26 cellular contexts compared by ENCODE assay signal in genomic region chr2:216987176-216987809, GRCh38.
DNase-seq lines count a peak whose midpoint lies in the region; ATAC-seq and TF ChIP-seq lines count a peak whose summit lies in the region.
"Had no signal": no experiment of that assay in that cellular context is flagged by ENCODE, and none has a peak within 500 bp of the region (broad histone marks: within the 10 kb centered on the region; RNA-seq: fewer than 3 reads in every experiment).

No MANE protein-coding gene starts in this region.

- TF ChIP-seq POLR2A in gastroesophageal sphincter (IDR thresholded peaks at IDR 0.05) (no peak), uterus (IDR thresholded peaks at IDR 0.05) (no peak)

- H3K27ac ChIP-seq in gastroesophageal sphincter (peak overlapping the region in 3 of 4 donors; percentile 1 to 46 (median 7)), uterus (peak overlapping the region; percentile 28 to 42)
- H3K27ac ChIP-seq: BLaER1, coronary artery, ovary, right lobe of liver, SK-N-MC had no signal

- intact Hi-C loops in uterus (cut with DNase I; ENCODE audit: low total_unique reads) = no loop called here

- H3K4me3 ChIP-seq in gastroesophageal sphincter = no peak overlapping the region
- no peak overlapping the region for H3K4me3 ChIP-seq in uterus
- H3K4me3 ChIP-seq: BLaER1, coronary artery, ovary, right lobe of liver, SK-N-MC had no signal

- peaks cover 5% of the 10 kb centered on the region for H3K36me3 Mint-ChIP-seq in neural crest cell (ENCODE audit: low read depth)
- H3K36me3 Mint-ChIP-seq: activated CD8-positive, alpha-beta memory T cell treated with anti-CD3 and anti-CD28 coated beads, Interleukin-2, amount 10 ng/mL, durations not matched to agents 7 days and 5 days; natural killer cell had no signal

- H3K4me1 Mint-ChIP-seq in neural crest cell = peaks cover 26% of the 10 kb centered on the region
- H3K4me1 Mint-ChIP-seq: activated CD8-positive, alpha-beta memory T cell treated with anti-CD3 and anti-CD28 coated beads, Interleukin-2, amount 10 ng/mL, durations not matched to agents 7 days and 5 days; natural killer cell; T-helper 17 cell had no signal

- H3K36me3 ChIP-seq in gastroesophageal sphincter (no peaks in the 10 kb centered on the region), uterus (no peaks in the 10 kb centered on the region)
- H3K36me3 ChIP-seq: BLaER1, ovary, right lobe of liver had no signal

- no peak overlapping the region for H3K4me3 Mint-ChIP-seq in neural crest cell
- H3K4me3 Mint-ChIP-seq: activated CD8-positive, alpha-beta memory T cell treated with anti-CD3 and anti-CD28 coated beads, Interleukin-2, amount 10 ng/mL, durations not matched to agents 7 days and 5 days; activated naive CD4-positive, alpha-beta T cell treated with anti-CD3 and anti-CD28 coated beads for 36 hours; natural killer cell; stimulated activated naive CD8-positive, alpha-beta T cell treated with anti-CD3 and anti-CD28 coated beads, Interleukin-15, Interleukin-2, amounts not matched to agents 100 ng/mL and 50 ng/mL, for 24 hours; T-helper 17 cell had no signal

- DNase-seq in NCI-H748 (lab: John Stamatoyannopoulos, UW; ENCODE audit: unreplicated experiment) (peak; percentile 41), NCI-H748 treated with DMSO at 0.1 percent for 48 hours (lab: John Stamatoyannopoulos, UW) (no peak), neural crest cell (ENCODE audit: low read depth, low spot score) (no peak), uterus (peak; percentile 66 to 68), middle frontal gyrus (ENCODE audit: extremely low spot score, low spot score) (no peak), NCI-H1092 treated with DMSO at 0.1 percent for 48 hours (lab: John Stamatoyannopoulos, UW) (no peak)
- DNase-seq: activated CD4-positive, alpha-beta T cell treated with anti-CD3 and anti-CD28 coated beads, Interleukin-2, amount 50 U/mL, for 1 hour; activated CD8-positive, alpha-beta memory T cell treated with anti-CD3 and anti-CD28 coated beads, Interleukin-2, amount 10 ng/mL, durations not matched to agents 7 days and 5 days; activated naive CD4-positive, alpha-beta T cell treated with anti-CD3 and anti-CD28 coated beads for 36 hours; DND-41; GOT3; head of caudate nucleus; natural killer cell; NCI-H1105 treated with DMSO at 0.1 percent for 48 hours; NCI-H2029 treated with DMSO at 0.1 percent for 48 hours; NCI-H524; ovary; right lobe of liver; T-helper 17 cell had no signal

- TF ChIP-seq CTCF in gastroesophageal sphincter (IDR thresholded peaks at IDR 0.05) = no peak
- no peak for TF ChIP-seq CTCF in neural crest cell (conservative IDR thresholded peaks at IDR 0.05)
- no peak for TF ChIP-seq CTCF in uterus (IDR thresholded peaks at IDR 0.05)

- ATAC-seq in gastroesophageal sphincter = peak; percentile 80
- ATAC-seq in HG02884 (IDR thresholded peaks at IDR 0.05; ENCODE audit: unreplicated experiment) = no peak
- ATAC-seq: activated CD8-positive, alpha-beta memory T cell treated with anti-CD3 and anti-CD28 coated beads, Interleukin-2, amount 10 ng/mL, durations not matched to agents 7 days and 5 days; left lobe of liver; natural killer cell; right lobe of liver; T-helper 17 cell had no signal

- no peaks in the 10 kb centered on the region for H3K27me3 ChIP-seq in gastroesophageal sphincter
- H3K27me3 ChIP-seq in uterus = no peaks in the 10 kb centered on the region
- H3K27me3 ChIP-seq: BLaER1, ovary, right lobe of liver had no signal

- H3K4me1 ChIP-seq in gastroesophageal sphincter = peaks cover 0 to 15% (median 3%) of the 10 kb centered on the region in 3 donors
- peaks cover 0 to 9% of the 10 kb centered on the region in 2 donors for H3K4me1 ChIP-seq in uterus

- TF ChIP-seq EP300 in gastroesophageal sphincter (IDR thresholded peaks at IDR 0.05) = no peak

- peaks cover 11% of the 10 kb centered on the region for H3K9me3 Mint-ChIP-seq in neural crest cell
- H3K9me3 Mint-ChIP-seq: activated naive CD4-positive, alpha-beta T cell treated with anti-CD3 and anti-CD28 coated beads for 36 hours; natural killer cell; stimulated activated naive CD8-positive, alpha-beta T cell treated with anti-CD3 and anti-CD28 coated beads, Interleukin-15, Interleukin-2, amounts not matched to agents 100 ng/mL and 50 ng/mL, for 24 hours had no signal

- H3K27ac Mint-ChIP-seq in neural crest cell (ENCODE audit: unreplicated experiment) = peak overlapping the region; percentile 46
- H3K27ac Mint-ChIP-seq: activated CD8-positive, alpha-beta memory T cell treated with anti-CD3 and anti-CD28 coated beads, Interleukin-2, amount 10 ng/mL, durations not matched to agents 7 days and 5 days; activated naive CD4-positive, alpha-beta T cell treated with anti-CD3 and anti-CD28 coated beads for 36 hours; natural killer cell; stimulated activated naive CD8-positive, alpha-beta T cell treated with anti-CD3 and anti-CD28 coated beads, Interleukin-15, Interleukin-2, amounts not matched to agents 100 ng/mL and 50 ng/mL, for 24 hours; T-helper 17 cell had no signal

- 51 to 75% methylated on average over 6 to 7 of the region's 7 CpGs for WGBS in gastroesophageal sphincter (ENCODE audit: low coverage in 1 of 2), 2 donors

- H3K9me3 ChIP-seq in gastroesophageal sphincter (no peaks in the 10 kb centered on the region), uterus (no peaks in the 10 kb centered on the region)
- H3K9me3 ChIP-seq: ovary, right lobe of liver had no signal

- H3K27me3 Mint-ChIP-seq in neural crest cell (ENCODE audit: low read depth) = no peaks in the 10 kb centered on the region
- H3K27me3 Mint-ChIP-seq: activated CD8-positive, alpha-beta memory T cell treated with anti-CD3 and anti-CD28 coated beads, Interleukin-2, amount 10 ng/mL, durations not matched to agents 7 days and 5 days had no signal

Comparison
In these comparisons a context has a peak if more than half of its experiments do, and no peak if none do; other contexts are left out.
1. DNase-seq: peak in NCI-H748 (single experiment) and uterus (2 of 2); none in NCI-H748 treated with DMSO at 0.1 percent for 48 hours (single experiment), neural crest cell (single experiment), middle frontal gyrus (single experiment) and NCI-H1092 treated with DMSO at 0.1 percent for 48 hours (single experiment).